ENCODE assay signal across 13 cellular contexts in the genomic region with DNA sequence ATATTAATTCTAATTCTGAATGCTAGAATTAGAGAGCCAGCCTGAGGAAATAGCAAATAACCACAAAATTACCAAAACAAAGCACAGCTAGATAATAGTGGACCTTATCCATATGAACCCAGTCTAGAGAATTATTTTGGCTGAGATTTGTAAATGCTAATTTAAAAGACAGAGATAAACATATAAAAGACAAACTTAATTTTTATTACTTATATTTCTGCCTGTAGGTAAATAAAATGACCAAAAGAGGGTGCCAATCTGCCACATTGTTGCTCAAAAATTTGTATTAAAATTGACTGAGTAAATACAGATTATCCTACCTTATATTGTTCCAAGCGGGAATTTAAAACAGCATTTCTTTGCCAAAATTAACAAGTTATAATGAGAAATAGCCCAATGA. TPM values are rescaled to one million over a fixed set of nuclear protein-coding genes. Genes with fewer than 3 reads are reported as not detected.
A peak's percentile ranks its signal among the peaks of the same experiment; 100 is the strongest.
DNase-seq lines count a peak whose midpoint lies in the region; ATAC-seq and TF ChIP-seq lines count a peak whose summit lies in the region.
"Had no signal": no experiment of that assay in that cellular context is flagged by ENCODE, and none has a peak within 500 bp of the region (broad histone marks: within the 10 kb centered on the region; RNA-seq: fewer than 3 reads in every experiment).

No MANE protein-coding gene starts in this region.

- TF ChIP-seq POLR2A in GM18505 (IDR thresholded peaks at IDR 0.05; ENCODE audit: borderline replicate concordance, extremely low read depth, insufficient read depth, insufficient read length), result no peak

- no peaks in the 10 kb centered on the region for H3K36me3 Mint-ChIP-seq in natural killer cell treated with Interleukin-12 subunit alpha and Interleukin-12 subunit beta and Interleukin-15 and Interleukin-18, amount 100 ng/mL, for 72 hours
- H3K36me3 Mint-ChIP-seq in activated T-cell treated with anti-CD3 and anti-CD28 coated beads, Interleukin-2, amount 50 U/mL, for 24 hours (ENCODE audit: low read depth), result no peaks in the 10 kb centered on the region

- H3K27me3 Mint-ChIP-seq in natural killer cell treated with Interleukin-12 subunit alpha and Interleukin-12 subunit beta and Interleukin-15 and Interleukin-18, amount 100 ng/mL, for 72 hours, result no peaks in the 10 kb centered on the region
- no peaks in the 10 kb centered on the region for H3K27me3 Mint-ChIP-seq in activated T-cell treated with anti-CD3 and anti-CD28 coated beads, Interleukin-2, amount 50 U/mL, for 24 hours
- H3K27me3 Mint-ChIP-seq: activated CD4-positive, alpha-beta memory T cell treated with anti-CD3 and anti-CD28 coated beads, Interleukin-2, amount 10 ng/mL, durations not matched to agents 7 days and 5 days had no signal

- H3K4me3 Mint-ChIP-seq in natural killer cell treated with Interleukin-12 subunit alpha and Interleukin-12 subunit beta and Interleukin-15 and Interleukin-18, amount 100 ng/mL, for 72 hours, result no peak overlapping the region
- no peak overlapping the region for H3K4me3 Mint-ChIP-seq in activated T-cell treated with anti-CD3 and anti-CD28 coated beads, Interleukin-2, amount 50 U/mL, for 24 hours
- H3K4me3 Mint-ChIP-seq: activated CD4-positive, alpha-beta memory T cell treated with anti-CD3 and anti-CD28 coated beads, Interleukin-2, amount 10 ng/mL, durations not matched to agents 7 days and 5 days had no signal

- H3K9me3 Mint-ChIP-seq in natural killer cell treated with Interleukin-12 subunit alpha and Interleukin-12 subunit beta and Interleukin-15 and Interleukin-18, amount 100 ng/mL, for 72 hours, result no peaks in the 10 kb centered on the region
- no peaks in the 10 kb centered on the region for H3K9me3 Mint-ChIP-seq in activated T-cell treated with anti-CD3 and anti-CD28 coated beads, Interleukin-2, amount 50 U/mL, for 24 hours
- H3K9me3 Mint-ChIP-seq: activated CD4-positive, alpha-beta memory T cell treated with anti-CD3 and anti-CD28 coated beads, Interleukin-2, amount 10 ng/mL, durations not matched to agents 7 days and 5 days had no signal

- peak; percentile 27 for TF ChIP-seq CTCF in cardiac fibroblast (IDR thresholded peaks at IDR 0.05; ENCODE audit: low read depth, low read length)

- peaks cover 30 to 31% of the 10 kb centered on the region in 2 donors for H3K4me1 Mint-ChIP-seq in natural killer cell treated with Interleukin-12 subunit alpha and Interleukin-12 subunit beta and Interleukin-15 and Interleukin-18, amount 100 ng/mL, for 72 hours (ENCODE audit: low read depth in 2 of 2)
- H3K4me1 Mint-ChIP-seq in activated T-cell treated with anti-CD3 and anti-CD28 coated beads, Interleukin-2, amount 50 U/mL, for 24 hours (ENCODE audit: low read depth), result peaks cover 51% of the 10 kb centered on the region

- H3K27ac Mint-ChIP-seq in natural killer cell treated with Interleukin-12 subunit alpha and Interleukin-12 subunit beta and Interleukin-15 and Interleukin-18, amount 100 ng/mL, for 72 hours, result peak overlapping the region; percentile 32 to 77
- H3K27ac Mint-ChIP-seq in activated T-cell treated with anti-CD3 and anti-CD28 coated beads, Interleukin-2, amount 50 U/mL, for 24 hours, result no peak overlapping the region
- H3K27ac Mint-ChIP-seq: activated CD4-positive, alpha-beta memory T cell treated with anti-CD3 and anti-CD28 coated beads, Interleukin-2, amount 10 ng/mL, durations not matched to agents 7 days and 5 days had no signal

- DNase-seq in EL, result peak; percentile 27
- DNase-seq in M059J (ENCODE audit: low read depth), result peak; percentile 25
- peak; percentile 55 to 59 for DNase-seq in cardiac fibroblast (ENCODE audit: low read depth in 2 of 2)
- DNase-seq in natural killer cell treated with Interleukin-12 subunit alpha and Interleukin-12 subunit beta and Interleukin-15 and Interleukin-18, amount 100 ng/mL, for 72 hours (ENCODE audit: low spot score), result no peak
- no peak for DNase-seq in activated T-cell treated with anti-CD3 and anti-CD28 coated beads, Interleukin-2, amount 50 U/mL, for 24 hours
- no peak for DNase-seq in AG20443 (ENCODE audit: low spot score)
- no peak for DNase-seq in T-helper 9 cell
- DNase-seq: activated CD4-positive, alpha-beta memory T cell treated with anti-CD3 and anti-CD28 coated beads, Interleukin-2, amount 10 ng/mL, durations not matched to agents 7 days and 5 days; heart left ventricle; SJCRH30; stimulated activated CD4-positive, alpha-beta T cell treated with anti-CD3 and anti-CD28 coated beads, Interleukin-2, amount 100 ng/mL, for 24 hours had no signal

- ATAC-seq in natural killer cell treated with Interleukin-12 subunit alpha and Interleukin-12 subunit beta and Interleukin-15 and Interleukin-18, amount 100 ng/mL, for 72 hours, result no peak
- no peak for ATAC-seq in GM18505 (IDR thresholded peaks at IDR 0.05; ENCODE audit: unreplicated experiment)
- ATAC-seq: heart left ventricle had no signal

- no peak overlapping the region for H3K4me3 ChIP-seq in cardiac fibroblast (replicated peaks in 1 of 2; ENCODE audit: low read depth in 2 of 2, low read length in 2 of 2)
- H3K4me3 ChIP-seq: ascending aorta, heart left ventricle, SJCRH30 had no signal

RNA-seq across cellular contexts. Expression of gene RTKN2, which starts 20.2 kb away (rescaled TPM):
- 7.9 and 8.4 TPM in 2 replicates for total RNA-seq in M059J (2014; rRNA removed; shearing (Covaris generic))
- total RNA-seq in natural killer cell treated with Interleukin-12 subunit alpha and Interleukin-12 subunit beta and Interleukin-15 and Interleukin-18, amount 100 ng/mL, for 72 hours, result 1 to 10 TPM in 1 of 2 donors, under 1 TPM in 1; 0.98 to 1.2 TPM
- total RNA-seq: ascending aorta had no signal

Comparison
In these comparisons a context has a peak if more than half of its experiments do, and no peak if none do; other contexts are left out.
1. DNase-seq: peak in EL (single experiment), M059J (single experiment) and cardiac fibroblast (2 of 2); none in natural killer cell treated with Interleukin-12 subunit alpha and Interleukin-12 subunit beta and Interleukin-15 and Interleukin-18, amount 100 ng/mL, for 72 hours (single experiment), activated T-cell treated with anti-CD3 and anti-CD28 coated beads, Interleukin-2, amount 50 U/mL, for 24 hours (single experiment), AG20443 (single experiment) and T-helper 9 cell (single experiment).